In genomic region chr3:173396191-173397041, GRCh38 we compare ENCODE assay signal across 8 cellular contexts. TPM values are rescaled to one million over a fixed set of nuclear protein-coding genes. Genes with fewer than 3 reads are reported as not detected.
A peak's percentile ranks its signal among the peaks of the same experiment; 100 is the strongest.
DNase-seq lines count a peak whose midpoint lies in the region; ATAC-seq, FAIRE-seq and TF ChIP-seq lines count a peak whose summit lies in the region.

No MANE protein-coding gene starts in this region.

- H3K9me3 ChIP-seq in trophoblast cell (ENCODE audit: insufficient read depth, low read depth, low read length): no peaks in the 10 kb centered on the region

- H3K4me3 ChIP-seq in AG09309 (ENCODE audit: control insufficient read depth, low read depth, low read length): peak overlapping the region; percentile 89
- H3K4me3 ChIP-seq in H7 (ENCODE audit: insufficient read depth, low read depth, low read length): peak overlapping the region; percentile 80
- H3K4me3 ChIP-seq in fibroblast of villous mesenchyme (ENCODE audit: low read depth, low read length): peak overlapping the region; percentile 63
- H3K4me3 ChIP-seq in trophoblast cell (ENCODE audit: low read depth, low read length): peak overlapping the region; percentile 15

- H3K14ac ChIP-seq in trophoblast cell (ENCODE audit: low read length): no peak overlapping the region

- peaks cover 2 to 7% of the 10 kb centered on the region in 2 experiments for H3K4me1 ChIP-seq in trophoblast cell (ENCODE audit: control insufficient read depth in 1 of 2, insufficient read depth in 2 of 2, low read length in 2 of 2)

- peaks cover 7% of the 10 kb centered on the region for H3K27me3 ChIP-seq in H7 (ENCODE audit: control insufficient read depth, insufficient read depth, low read length)
- peaks cover 8% of the 10 kb centered on the region for H3K27me3 ChIP-seq in trophoblast cell (ENCODE audit: insufficient read depth, low read length)

- no peak overlapping the region for H4K12ac ChIP-seq in trophoblast cell (ENCODE audit: low read depth, low read length)

- peak overlapping the region; percentile 97 for H3K4me2 ChIP-seq in trophoblast cell (ENCODE audit: low read length)

- H3K27ac Mint-ChIP-seq in T-cell: no peak overlapping the region

- no peak for FAIRE-seq in H54 (lab: Jason Lieb, UNC)

- no peaks in the 10 kb centered on the region for H3K36me3 ChIP-seq in H7 (replicated peaks; ENCODE audit: control insufficient read depth, insufficient read depth, low read length)
- H3K36me3 ChIP-seq in trophoblast cell (ENCODE audit: control insufficient read depth in 1 of 2, insufficient read depth in 2 of 2, low read length in 2 of 2): no peaks in the 10 kb centered on the region

- TF ChIP-seq POLR2A in H54 (IDR thresholded peaks at IDR 0.05; ENCODE audit: low read depth, low read length): no peak

- H2AK5ac ChIP-seq in trophoblast cell (ENCODE audit: low read length): no peak overlapping the region

- peak overlapping the region; percentile 41 to 72 (median 64) for H3K4me3 Mint-ChIP-seq in T-cell

- CTCF ChIA-PET in T-cell (lab: Charles Lee): interaction anchor here in 1 of 2 donors (0.6 kb wide), 1 partner anchor 114 kb away, joined by 3 read pairs; no protein-coding TSS in a partner anchor

- no peak overlapping the region for H3K9ac ChIP-seq in trophoblast cell (ENCODE audit: low read length)

- no peak overlapping the region for H2BK12ac ChIP-seq in trophoblast cell (ENCODE audit: low read length)

- H3K79me2 ChIP-seq in trophoblast cell (ENCODE audit: control insufficient read depth, insufficient read depth, low read length, poor library complexity): no peaks in the 10 kb centered on the region

- POLR2A ChIA-PET in T-cell (lab: Charles Lee): no interaction called here

- peaks cover 53 to 61% of the 10 kb centered on the region in 2 donors for H3K27me3 Mint-ChIP-seq in T-cell

- H3K4me1 Mint-ChIP-seq in T-cell: peaks cover 29 to 40% (median 31%) of the 10 kb centered on the region in 3 donors

- no peak overlapping the region for H2AFZ ChIP-seq in trophoblast cell (ENCODE audit: insufficient read depth, low read length, poor library complexity)

- whole genome bisulfite sequencing in trophoblast cell (ENCODE audit: extremely low coverage, insufficient coverage, insufficient read length): no CpG with 5 or more reads among the region's 29 CpGs

- DNase-seq in AG09309 (ENCODE audit: low read depth) (no peak), H7 (peak; percentile 50), T-cell (no peak), fibroblast of villous mesenchyme (ENCODE audit: low read depth) (peak; percentile 4), trophoblast cell (peak in 1 of 2 donors; percentile 13), left lobe of liver (ENCODE audit: low spot score) (no peak), H54 (ENCODE audit: insufficient read length, low spot score) (no peak)

- H3K79me1 ChIP-seq in trophoblast cell (ENCODE audit: low read length): no peaks in the 10 kb centered on the region

- H3K18ac ChIP-seq in trophoblast cell (ENCODE audit: low read length): no peak overlapping the region

- H3K23ac ChIP-seq in trophoblast cell (ENCODE audit: low read length): no peak overlapping the region

- no peak overlapping the region for H2BK5ac ChIP-seq in trophoblast cell (ENCODE audit: low read depth, low read length, poor library complexity)

- H3K9me3 Mint-ChIP-seq in T-cell: no peaks in the 10 kb centered on the region

- TF ChIP-seq CTCF in AG09309 (IDR thresholded peaks at IDR 0.05; ENCODE audit: control insufficient read depth, insufficient read depth, low read depth, low read length, missing control alignments) (no peak), fibroblast of villous mesenchyme (IDR thresholded peaks at IDR 0.05; ENCODE audit: insufficient read depth, low read depth, low read length) (no peak)

- no peak overlapping the region for H3K27ac ChIP-seq in trophoblast cell (ENCODE audit: low read depth, low read length)

- no peak overlapping the region for H3K4ac ChIP-seq in trophoblast cell (ENCODE audit: low read depth, low read length)

- no peak overlapping the region for H4K8ac ChIP-seq in trophoblast cell (ENCODE audit: low read depth, low read length)

- H3K36me3 Mint-ChIP-seq in T-cell: no peaks in the 10 kb centered on the region

- H4K91ac ChIP-seq in trophoblast cell (ENCODE audit: low read depth, low read length): no peak overlapping the region

- H2BK120ac ChIP-seq in trophoblast cell (ENCODE audit: insufficient read depth, low read length, poor library complexity): no peak overlapping the region

- ATAC-seq in T-cell (replicated peaks in 1 of 4) (no peak), left lobe of liver (no peak), GM18520 (IDR thresholded peaks at IDR 0.05; ENCODE audit: unreplicated experiment) (no peak)

RNA-seq across cellular contexts. Expression of gene NLGN1, which starts 1.1 kb away (rescaled TPM):
- total RNA-seq in H7 (2014; rRNA removed; shearing (Covaris generic)): 7.1 and 8.8 TPM in 2 replicates
- total RNA-seq in T-cell (under 1 TPM in 1 of 5 donors, not detected in 4; 0.18 TPM), fibroblast of villous mesenchyme (8.4 and 18.1 TPM in 2 replicates), left lobe of liver (not detected)
- 0.11 and 0.17 TPM in 2 replicates for polyA plus RNA-seq in trophoblast cell (2013)

Comparison
In these comparisons a context has a peak if more than half of its experiments do, and no peak if none do; other contexts are left out.
1. DNase-seq: peak in H7 (single experiment) and fibroblast of villous mesenchyme (single experiment); none in AG09309 (single experiment), T-cell (0 of 34), left lobe of liver (single experiment) and H54 (single experiment).
2. H3K4me3 ChIP-seq: peak in every context shown above with its lines; median percentile 89 in AG09309; 80 in H7; 63 in fibroblast of villous mesenchyme; 15 in trophoblast cell.